ENCODE assay signal across 20 cellular contexts in the genomic region with DNA sequence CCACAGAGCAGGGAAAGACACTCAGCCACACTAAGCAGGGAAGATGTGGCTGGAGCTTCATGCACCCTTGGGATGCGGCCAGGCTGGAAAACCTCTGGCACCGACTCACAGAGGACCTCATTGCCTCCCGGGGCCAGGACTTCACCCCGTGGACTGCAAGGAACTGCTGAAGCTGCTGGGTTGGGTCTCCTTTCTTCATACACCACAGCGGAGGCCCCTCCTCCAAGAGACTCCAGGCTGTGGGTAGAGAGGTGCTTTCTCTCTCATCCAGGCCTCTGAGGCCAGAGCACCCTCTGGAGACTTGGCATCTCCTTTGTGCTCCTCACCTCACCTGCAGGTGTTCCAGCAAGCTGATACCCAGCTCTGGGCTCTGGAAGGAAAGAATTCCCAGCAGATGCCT.
"Had no signal": no experiment of that assay in that cellular context is flagged by ENCODE, and none has a peak within 500 bp of the region (broad histone marks: within the 10 kb centered on the region; RNA-seq: fewer than 3 reads in every experiment).

No MANE protein-coding gene starts in this region.

- H3K4me1 Mint-ChIP-seq: neural crest cell had no signal

- DNase-seq: hippocampal formation; kidney glomerular epithelial cell; left cardiac atrium; left lung; lower lobe of right lung; mammary epithelial cell; mesenchymal stem cell; naive thymus-derived CD8-positive, alpha-beta T cell; occipital lobe; right cardiac atrium; stimulated activated CD4-positive, alpha-beta T cell treated with anti-CD3 and anti-CD28 coated beads, Interleukin-2, amount 100 ng/mL, for 24 hours; stimulated activated CD4-positive, alpha-beta T cell treated with anti-CD3 and anti-CD28 coated beads, Interleukin-4, amount 100 ng/mL, for 1 hour; stimulated activated naive CD4-positive, alpha-beta T cell treated with Interleukin-2 at 50 U/mL for 16 hours; stimulated activated naive CD8-positive, alpha-beta T cell treated with anti-CD3 and anti-CD28 coated beads, Interleukin-15, amount 100 ng/mL, for 72 hours; substantia nigra; upper lobe of left lung had no signal

- H3K27me3 Mint-ChIP-seq: naive thymus-derived CD8-positive, alpha-beta T cell; stimulated activated memory B cell treated with anti-CD40 and anti-IgM and Interleukin-4, amounts not matched to agents 10 μg/mL and 1 μg/mL and 100 μg/mL, for 72 hours; stimulated activated naive CD8-positive, alpha-beta T cell treated with anti-CD3 and anti-CD28 coated beads, Interleukin-15, amount 100 ng/mL, for 72 hours had no signal

- ATAC-seq: left cardiac atrium; left lung; lower lobe of right lung; naive thymus-derived CD8-positive, alpha-beta T cell; right cardiac atrium; stimulated activated memory B cell treated with anti-CD40 and anti-IgM and Interleukin-4, amounts not matched to agents 10 μg/mL and 1 μg/mL and 100 μg/mL, for 72 hours; stimulated activated naive CD8-positive, alpha-beta T cell treated with anti-CD3 and anti-CD28 coated beads, Interleukin-15, amount 100 ng/mL, for 72 hours had no signal

- H3K4me3 Mint-ChIP-seq: naive thymus-derived CD8-positive, alpha-beta T cell; nephron; neural crest cell; stimulated activated memory B cell treated with anti-CD40 and anti-IgM and Interleukin-4, amounts not matched to agents 10 μg/mL and 1 μg/mL and 100 μg/mL, for 72 hours; stimulated activated naive CD8-positive, alpha-beta T cell treated with anti-CD3 and anti-CD28 coated beads, Interleukin-15, amount 100 ng/mL, for 72 hours had no signal

- H3K27ac Mint-ChIP-seq: naive thymus-derived CD8-positive, alpha-beta T cell; nephron; progenitor cell of endocrine pancreas; stimulated activated memory B cell treated with anti-CD40 and anti-IgM and Interleukin-4, amounts not matched to agents 10 μg/mL and 1 μg/mL and 100 μg/mL, for 72 hours; stimulated activated naive CD8-positive, alpha-beta T cell treated with anti-CD3 and anti-CD28 coated beads, Interleukin-15, amount 100 ng/mL, for 72 hours had no signal
